In the genomic region with DNA sequence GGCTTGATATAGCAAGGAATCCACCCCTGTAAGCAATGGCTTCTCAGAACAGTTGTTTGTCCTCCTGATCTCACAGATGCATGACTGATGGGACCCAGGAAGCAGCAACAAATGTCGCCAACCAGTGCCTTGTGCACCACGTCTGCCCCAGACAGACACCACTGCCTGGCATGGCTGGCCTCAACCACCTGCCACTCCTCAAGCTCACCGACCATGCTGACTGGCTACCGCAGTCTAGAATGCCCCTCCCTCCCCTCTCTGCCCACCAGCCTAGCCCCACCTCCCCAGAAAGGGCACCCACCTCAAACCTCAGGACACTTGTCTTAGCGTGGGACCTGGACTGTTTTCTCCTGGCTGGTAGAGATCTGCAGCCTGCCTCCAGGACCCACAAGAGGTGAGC, we compare ENCODE assay signal across 14 cellular contexts. TPM values are rescaled to one million over a fixed set of nuclear protein-coding genes. Genes with fewer than 3 reads are reported as not detected.
DNase-seq lines count a peak whose midpoint lies in the region; ATAC-seq and TF ChIP-seq lines count a peak whose summit lies in the region.
"Had no signal": no experiment of that assay in that cellular context is flagged by ENCODE, and none has a peak within 500 bp of the region (broad histone marks: within the 10 kb centered on the region; RNA-seq: fewer than 3 reads in every experiment).

No MANE protein-coding gene starts in this region.

- H3K9me3 Mint-ChIP-seq in natural killer cell treated with Interleukin-12 subunit alpha and Interleukin-12 subunit beta and Interleukin-15 and Interleukin-18, amount 100 ng/mL, for 72 hours = no peaks in the 10 kb centered on the region
- no peaks in the 10 kb centered on the region for H3K9me3 Mint-ChIP-seq in natural killer cell
- H3K9me3 Mint-ChIP-seq in CD4-positive, alpha-beta T cell = no peaks in the 10 kb centered on the region
- H3K9me3 Mint-ChIP-seq: HFFc6 had no signal

- H3K27me3 ChIP-seq in aorta (ENCODE audit: control insufficient read depth in 1 of 2, insufficient read depth in 2 of 2, low read length in 1 of 2) (no peaks in the 10 kb centered on the region), prostate gland (replicated peaks; ENCODE audit: insufficient read depth) (no peaks in the 10 kb centered on the region)
- no peaks in the 10 kb centered on the region for H3K27me3 ChIP-seq in CD4-positive, alpha-beta T cell (ENCODE audit: control insufficient read depth, insufficient read depth, low read length)

- no peak for DNase-seq in natural killer cell treated with Interleukin-12 subunit alpha and Interleukin-12 subunit beta and Interleukin-15 and Interleukin-18, amount 100 ng/mL, for 72 hours (ENCODE audit: low spot score)
- DNase-seq in natural killer cell (no peak), RWPE1 (ENCODE audit: low spot score) (no peak), myocyte (ENCODE audit: low read depth) (peak; percentile 77), aorta (peak; percentile 23 to 42), prostate gland (ENCODE audit: low spot score) (no peak)
- no peak for DNase-seq in CD4-positive, alpha-beta T cell
- DNase-seq: HFFc6; NCI-H1105 treated with DMSO at 0.1 percent for 48 hours; NCI-H1694 treated with DMSO at 0.1 percent for 48 hours; NCI-H345; NK-92 treated with Interleukin-12 subunit alpha and Interleukin-12 subunit beta, amount 100 ng/mL, for 24 hours had no signal

- CTCF ChIA-PET in RWPE1 (lab: Yijun Ruan, JAX) = interaction anchor here (1.2 to 1.9 kb wide), 2 partner anchors 85 to 137 kb away, joined by 3 to 8 read pairs; no protein-coding TSS in a partner anchor
- CTCF ChIA-PET in CD4-positive, alpha-beta T cell (lab: Charles Lee) = no interaction called here

- ATAC-seq in natural killer cell treated with Interleukin-12 subunit alpha and Interleukin-12 subunit beta and Interleukin-15 and Interleukin-18, amount 100 ng/mL, for 72 hours = no peak
- ATAC-seq in natural killer cell (no peak), aorta (ENCODE audit: low FRiP score) (no peak), GM21717 (IDR thresholded peaks at IDR 0.05; ENCODE audit: unreplicated experiment) (no peak)
- ATAC-seq in CD4-positive, alpha-beta T cell (ENCODE audit: poor library complexity) = no peak

- no peaks in the 10 kb centered on the region for H3K9me3 ChIP-seq in aorta (ENCODE audit: control insufficient read depth, low read length)
- H3K9me3 ChIP-seq in prostate gland = no peaks in the 10 kb centered on the region
- no peaks in the 10 kb centered on the region for H3K9me3 ChIP-seq in CD4-positive, alpha-beta T cell (ENCODE audit: control insufficient read depth, low read length)

- intact Hi-C loops in natural killer cell (cut with micrococcal nuclease) = no loop called here
- intact Hi-C loops in aorta (cut with DNase I) = no loop called here
- intact Hi-C loops in prostate gland (cut with DNase I) = no loop called here
- intact Hi-C loops in CD4-positive, alpha-beta T cell (cut with DNase I, micrococcal nuclease) = no loop called here

- no peaks in the 10 kb centered on the region for H3K36me3 Mint-ChIP-seq in natural killer cell treated with Interleukin-12 subunit alpha and Interleukin-12 subunit beta and Interleukin-15 and Interleukin-18, amount 100 ng/mL, for 72 hours
- no peaks in the 10 kb centered on the region for H3K36me3 Mint-ChIP-seq in natural killer cell
- no peaks in the 10 kb centered on the region for H3K36me3 Mint-ChIP-seq in CD4-positive, alpha-beta T cell (ENCODE audit: low read depth)

- H3K4me3 ChIP-seq in aorta (ENCODE audit: low read length in 2 of 2) (no peak overlapping the region), prostate gland (no peak overlapping the region)

- H3K4me1 Mint-ChIP-seq in natural killer cell treated with Interleukin-12 subunit alpha and Interleukin-12 subunit beta and Interleukin-15 and Interleukin-18, amount 100 ng/mL, for 72 hours (ENCODE audit: low read depth in 2 of 2) = peaks cover 71 to 82% of the 10 kb centered on the region in 2 donors
- no peaks in the 10 kb centered on the region for H3K4me1 Mint-ChIP-seq in natural killer cell
- peaks cover 8% of the 10 kb centered on the region for H3K4me1 Mint-ChIP-seq in CD4-positive, alpha-beta T cell (ENCODE audit: low read depth)

- H3K27ac Mint-ChIP-seq in natural killer cell treated with Interleukin-12 subunit alpha and Interleukin-12 subunit beta and Interleukin-15 and Interleukin-18, amount 100 ng/mL, for 72 hours = peak overlapping the region; percentile 97 to 99
- H3K27ac Mint-ChIP-seq in natural killer cell = no peak overlapping the region
- no peak overlapping the region for H3K27ac Mint-ChIP-seq in CD4-positive, alpha-beta T cell
- H3K27ac Mint-ChIP-seq: HFFc6 had no signal

- no peaks in the 10 kb centered on the region for H3K27me3 Mint-ChIP-seq in natural killer cell treated with Interleukin-12 subunit alpha and Interleukin-12 subunit beta and Interleukin-15 and Interleukin-18, amount 100 ng/mL, for 72 hours
- H3K27me3 Mint-ChIP-seq in natural killer cell (ENCODE audit: low read depth in 2 of 2) = no peaks in the 10 kb centered on the region
- H3K27me3 Mint-ChIP-seq in CD4-positive, alpha-beta T cell = no peaks in the 10 kb centered on the region

- H3K27ac ChIP-seq in RWPE1 (peak overlapping the region; percentile 8; the same call in 1 of the 2 replicates), aorta (ENCODE audit: low read depth in 1 of 2, low read length in 2 of 2) (no peak overlapping the region), prostate gland (no peak overlapping the region)
- H3K27ac ChIP-seq in CD4-positive, alpha-beta T cell (ENCODE audit: low read depth, low read length) = no peak overlapping the region
- H3K27ac ChIP-seq: HL-60 had no signal

- no peaks in the 10 kb centered on the region for H3K4me1 ChIP-seq in aorta (ENCODE audit: control insufficient read depth in 1 of 2, insufficient read depth in 2 of 2, low read length in 2 of 2)
- no peaks in the 10 kb centered on the region for H3K4me1 ChIP-seq in prostate gland (replicated peaks)

- TF ChIP-seq POLR2A in prostate gland (IDR thresholded peaks at IDR 0.05) = no peak

- POLR2A ChIA-PET in RWPE1 (lab: Yijun Ruan, JAX; ENCODE audit: low non-redundant PET) = no interaction called here
- POLR2A ChIA-PET in CD4-positive, alpha-beta T cell (lab: Charles Lee) = no interaction called here

- no peaks in the 10 kb centered on the region for H3K36me3 ChIP-seq in aorta (ENCODE audit: control insufficient read depth in 1 of 2, insufficient read depth in 2 of 2, low read length in 1 of 2)
- no peaks in the 10 kb centered on the region for H3K36me3 ChIP-seq in prostate gland

- H3K4me3 Mint-ChIP-seq in natural killer cell treated with Interleukin-12 subunit alpha and Interleukin-12 subunit beta and Interleukin-15 and Interleukin-18, amount 100 ng/mL, for 72 hours = peak overlapping the region; percentile 61
- H3K4me3 Mint-ChIP-seq in natural killer cell = no peak overlapping the region
- no peak overlapping the region for H3K4me3 Mint-ChIP-seq in CD4-positive, alpha-beta T cell
- H3K4me3 Mint-ChIP-seq: HFFc6 had no signal

- 81 to 92% methylated on average over 5 of the region's 5 CpGs for WGBS in aorta, 2 donors
- WGBS in prostate gland = 79% methylated on average over 5 of the region's 5 CpGs

- TF ChIP-seq CTCF in natural killer cell (IDR thresholded peaks at IDR 0.05) (no peak), RWPE1 (conservative IDR thresholded peaks at IDR 0.05; ENCODE audit: low read depth) (no peak), prostate gland (IDR thresholded peaks at IDR 0.05) (no peak)
- no peak for TF ChIP-seq CTCF in CD4-positive, alpha-beta T cell (IDR thresholded peaks at IDR 0.05)

RNA-seq across cellular contexts. Expression of gene LRRC20, which starts 24.0 kb away (rescaled TPM):
- 10 to 100 TPM in 1 of 2 donors, 1 to 10 TPM in 1; 6.5 to 17.1 TPM for total RNA-seq in natural killer cell treated with Interleukin-12 subunit alpha and Interleukin-12 subunit beta and Interleukin-15 and Interleukin-18, amount 100 ng/mL, for 72 hours
- total RNA-seq in natural killer cell = 1 to 10 TPM; 1.2 to 1.5 (median 1.3) TPM
- total RNA-seq in myocyte = 17.3 and 23.9 TPM in 2 replicates
- polyA plus RNA-seq in myocyte (2012) = 11.6 TPM
- total RNA-seq in aorta = 1 to 10 TPM; 1.9 to 5.6 TPM
- polyA plus RNA-seq in aorta = 1 to 10 TPM; 3.8 to 4.0 TPM
- total RNA-seq in prostate gland = 10 to 100 TPM in 1 of 2 donors, 1 to 10 TPM in 1; 9.4 to 15.2 TPM
- total RNA-seq in CD4-positive, alpha-beta T cell = 1 to 10 TPM; 1.6 to 1.8 TPM

RNA-seq across cellular contexts. Expression of gene EIF4EBP2, which starts 45.5 kb away (rescaled TPM):
- total RNA-seq in natural killer cell treated with Interleukin-12 subunit alpha and Interleukin-12 subunit beta and Interleukin-15 and Interleukin-18, amount 100 ng/mL, for 72 hours = 10 to 100 TPM; 49.8 to 54.6 TPM
- total RNA-seq in natural killer cell = 10 to 100 TPM; 60.6 to 71.6 (median 71.1) TPM
- 70.7 and 75.3 TPM in 2 replicates for total RNA-seq in myocyte
- polyA plus RNA-seq in myocyte (2012) = 40.0 TPM
- total RNA-seq in aorta = 10 to 100 TPM; 50.4 to 60.5 TPM
- 10 to 100 TPM; 27.6 to 39.2 TPM for polyA plus RNA-seq in aorta
- total RNA-seq in prostate gland = 10 to 100 TPM; 40.1 to 63.3 TPM
- total RNA-seq in CD4-positive, alpha-beta T cell = 10 to 100 TPM; 21.4 to 22.6 TPM

Comparison
In these comparisons a context has a peak if more than half of its experiments do, and no peak if none do; other contexts are left out.
1. H3K27ac Mint-ChIP-seq: peak in natural killer cell treated with Interleukin-12 subunit alpha and Interleukin-12 subunit beta and Interleukin-15 and Interleukin-18, amount 100 ng/mL, for 72 hours (2 of 2); none in natural killer cell (0 of 2) and CD4-positive, alpha-beta T cell (single experiment).
2. DNase-seq: peak in myocyte (single experiment) and aorta (2 of 2); none in natural killer cell treated with Interleukin-12 subunit alpha and Interleukin-12 subunit beta and Interleukin-15 and Interleukin-18, amount 100 ng/mL, for 72 hours (single experiment), natural killer cell (single experiment), RWPE1 (single experiment), prostate gland (single experiment) and CD4-positive, alpha-beta T cell (0 of 10).